Comparison of ENCODE assay signal across 12 cellular contexts in the genomic region with DNA sequence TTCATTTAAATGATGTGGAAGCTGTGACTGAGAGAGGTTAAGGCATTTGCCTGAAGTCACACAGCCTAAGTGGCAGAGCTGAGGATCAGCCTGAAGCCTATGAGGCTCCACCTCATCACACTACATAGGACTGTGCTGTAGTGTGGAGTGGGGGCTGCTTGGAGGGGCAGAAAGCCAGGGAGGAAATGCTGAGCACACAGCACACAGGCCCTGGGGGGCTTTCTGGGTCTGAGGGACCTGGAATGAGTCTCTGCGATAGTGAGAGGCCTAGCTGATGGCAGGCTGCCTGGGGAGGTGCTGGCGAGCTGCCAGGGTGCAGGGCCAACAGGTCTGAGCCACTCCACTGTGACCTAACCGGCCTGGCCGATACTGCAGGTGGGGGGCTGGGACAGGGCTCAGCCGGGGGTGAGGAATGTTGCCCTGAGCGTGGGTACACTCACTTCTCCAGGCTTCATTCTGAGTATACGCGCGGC. TPM values are rescaled to one million over a fixed set of nuclear protein-coding genes. Genes with fewer than 3 reads are reported as not detected.
DNase-seq lines count a peak whose midpoint lies in the region; ATAC-seq and TF ChIP-seq lines count a peak whose summit lies in the region.
"Had no signal": no experiment of that assay in that cellular context is flagged by ENCODE, and none has a peak within 500 bp of the region (broad histone marks: within the 10 kb centered on the region; RNA-seq: fewer than 3 reads in every experiment).

No MANE protein-coding gene starts in this region.

- H2AFZ ChIP-seq in HCT116 (ENCODE audit: low read depth, low read length, poor library complexity, severe bottlenecking), result no peak overlapping the region
- no peak overlapping the region for H2AFZ ChIP-seq in neuronal stem cell (ENCODE audit: low read length)

- H3K79me1 ChIP-seq in neuronal stem cell (ENCODE audit: low read depth, low read length), result no peaks in the 10 kb centered on the region

- no peak overlapping the region for H4K8ac ChIP-seq in neuronal stem cell (ENCODE audit: low read depth, low read length)

- H3K4me2 ChIP-seq in HCT116 (ENCODE audit: low read length) (peak overlapping the region; percentile 28), neuronal stem cell (ENCODE audit: insufficient read depth, low read length, poor library complexity, severe bottlenecking) (no peak overlapping the region)

- in situ Hi-C loops in KBM-7 (cut with MboI; ENCODE audit: low pct_unique_long_range_greater_than_20kb, low sequenced_read_pairs), result no loop called here

- peak overlapping the region; percentile 49 for H2AK5ac ChIP-seq in neuronal stem cell (ENCODE audit: low read depth, low read length)

- no peaks in the 10 kb centered on the region for H3K9me2 ChIP-seq in HCT116 (ENCODE audit: insufficient read depth)

- WGBS in neuronal stem cell (ENCODE audit: extremely low coverage in 2 of 2, insufficient read length in 2 of 2, insufficient replicate concordance in 1 of 2), 2 donors, result no CpG with 5 or more reads among the region's 9 CpGs

- no peaks in the 10 kb centered on the region for H3K79me2 ChIP-seq in HCT116 (ENCODE audit: insufficient read depth, low read length)

- H2BK120ac ChIP-seq in neuronal stem cell (ENCODE audit: low read depth, low read length), result no peak overlapping the region

- peaks cover 16 to 32% of the 10 kb centered on the region in 2 experiments for H3K4me1 ChIP-seq in HCT116 (ENCODE audit: control insufficient read depth in 1 of 2, insufficient read depth in 2 of 2, low read length in 2 of 2)
- H3K4me1 ChIP-seq in neuronal stem cell (ENCODE audit: control insufficient read depth in 2 of 2, insufficient read depth in 1 of 2, low read depth in 1 of 2, low read length in 2 of 2), result peaks cover 0 to 11% of the 10 kb centered on the region in 2 donors

- POLR2A ChIA-PET in HCT116 (lab: Charles Lee), result no interaction called here

- CTCF ChIA-PET in HCT116 (lab: Charles Lee), result no interaction called here

- no peak overlapping the region for H4K91ac ChIP-seq in neuronal stem cell (ENCODE audit: low read depth, low read length, poor library complexity)

- RAD21 ChIA-PET in HCT116 (lab: Charles Lee; ENCODE audit: low non-redundant PET in 1 of 2, low total read pairs in 2 of 2, uncharacterized antibody in 2 of 2, unreplicated experiment in 2 of 2), result no interaction called here

- TF ChIP-seq CTCF in HCT116 (IDR thresholded peaks at IDR 0.05 in 2 of 3, conservative IDR thresholded peaks at IDR 0.05 in 1 of 3; ENCODE audit: borderline replicate concordance in 1 of 3, insufficient read depth in 1 of 3, low read depth in 2 of 3, low read length in 2 of 3), result no peak

- no peak for TF ChIP-seq POLR2A in HCT116 (IDR thresholded peaks at IDR 0.05; ENCODE audit: borderline replicate concordance, extremely low read depth, insufficient read depth, insufficient read length)

- ATAC-seq in HCT116, result no peak
- no peak for ATAC-seq in GM18498 (IDR thresholded peaks at IDR 0.05; ENCODE audit: unreplicated experiment)

- DNase-seq in HCT116 (ENCODE audit: low read depth, low spot score), result no peak
- DNase-seq in RPMI7951 (ENCODE audit: low read depth), result peak; percentile 20
- peak; percentile 96 for DNase-seq in glomerular visceral epithelial cell (ENCODE audit: extremely low spot score)
- no peak for DNase-seq in neuronal stem cell (ENCODE audit: low spot score)
- DNase-seq in NCI-H1694 treated with DMSO at 0.1 percent for 48 hours (lab: John Stamatoyannopoulos, UW), result no peak
- DNase-seq in KBM-7, result no peak
- no peak for DNase-seq in retina
- DNase-seq: MV-4-11, NCI-H82, small intestine, T-helper 1 cell had no signal

- intact Hi-C loops in HCT116 (cut with micrococcal nuclease), result no loop called here

- H3K4ac ChIP-seq in neuronal stem cell (ENCODE audit: low read length), result no peak overlapping the region

- H3K27me3 ChIP-seq in HCT116 (ENCODE audit: insufficient read depth, low read length) (no peaks in the 10 kb centered on the region), neuronal stem cell (ENCODE audit: control insufficient read depth in 3 of 3, insufficient read depth in 3 of 3, low read depth in 1 of 3, low read length in 3 of 3) (peaks cover 0 to 59% (median 20%) of the 10 kb centered on the region in 3 experiments)

- H3K36me3 ChIP-seq in HCT116 (ENCODE audit: control insufficient read depth in 1 of 2, insufficient read depth in 2 of 2, low read length in 2 of 2) (no peaks in the 10 kb centered on the region), neuronal stem cell (replicated peaks in 1 of 2; ENCODE audit: control insufficient read depth in 2 of 2, insufficient read depth in 2 of 2, low read length in 2 of 2) (no peaks in the 10 kb centered on the region)

- peak overlapping the region; percentile 6 for H3K14ac ChIP-seq in neuronal stem cell (ENCODE audit: low read length)

- no peak overlapping the region for H3K4me3 ChIP-seq in HCT116 (replicated peaks in 1 of 2; ENCODE audit: low read depth in 1 of 2, low read length in 2 of 2)
- H3K4me3 ChIP-seq in neuronal stem cell (ENCODE audit: low read length in 2 of 2), result no peak overlapping the region

- peak overlapping the region; percentile 8 for H3K18ac ChIP-seq in neuronal stem cell (ENCODE audit: low read length)

- H3K9me3 ChIP-seq in HCT116 (ENCODE audit: control insufficient read depth in 1 of 2, insufficient read depth in 1 of 2, low read depth in 1 of 2, low read length in 2 of 2) (no peaks in the 10 kb centered on the region), neuronal stem cell (replicated peaks in 1 of 2; ENCODE audit: control insufficient read depth in 2 of 2, insufficient read depth in 1 of 2, low read depth in 1 of 2, low read length in 2 of 2) (no peaks in the 10 kb centered on the region)

- peak overlapping the region; percentile 15 for H2BK15ac ChIP-seq in neuronal stem cell (ENCODE audit: low read length)

- H3K27ac ChIP-seq in HCT116 (ENCODE audit: low read depth, low read length) (no peak overlapping the region), neuronal stem cell (replicated peaks; ENCODE audit: low read length) (no peak overlapping the region)

- no peak overlapping the region for H2BK5ac ChIP-seq in neuronal stem cell (ENCODE audit: low read length)

- H3K9ac ChIP-seq in HCT116 (ENCODE audit: low read length) (no peak overlapping the region), neuronal stem cell (ENCODE audit: low read depth, low read length, poor library complexity) (no peak overlapping the region)

- peak overlapping the region; percentile 43 for H2BK12ac ChIP-seq in neuronal stem cell (ENCODE audit: low read length)

- no peak overlapping the region for H3K23ac ChIP-seq in neuronal stem cell (ENCODE audit: low read depth, low read length, poor library complexity)

- no peaks in the 10 kb centered on the region for H4K20me1 ChIP-seq in HCT116 (ENCODE audit: insufficient read depth)

- no TSS peak for BruUV-seq in HCT116 (replicated peaks; lab: Mats Ljungman, UMichigan)

- no peak for TF ChIP-seq RAD21 in HCT116 (IDR thresholded peaks at IDR 0.05; ENCODE audit: low read depth)

TF ChIP-seq in HCT116, 20 proteins besides CTCF, POLR2A, EP300 and RAD21 (continues in another document):
- TF ChIP-seq POLR2AphosphoS5 (IDR thresholded peaks at IDR 0.05; ENCODE audit: low read depth, low read length), result no peak
- no peak for TF ChIP-seq EZH2 (IDR thresholded peaks at IDR 0.05)
- no peak for TF ChIP-seq YY1 (IDR thresholded peaks at IDR 0.05; ENCODE audit: extremely low read depth, insufficient replicate concordance, low read depth, low read length)
- no peak for TF ChIP-seq EZH2phosphoT487 (IDR thresholded peaks at IDR 0.05; ENCODE audit: borderline replicate concordance)
- TF ChIP-seq TCF7L2 (IDR thresholded peaks at IDR 0.05; ENCODE audit: borderline replicate concordance, extremely low read depth, insufficient read depth, insufficient read length), result no peak
- no peak for TF ChIP-seq SP1 (IDR thresholded peaks at IDR 0.05; ENCODE audit: low read depth)
- TF ChIP-seq, protein P1, sequence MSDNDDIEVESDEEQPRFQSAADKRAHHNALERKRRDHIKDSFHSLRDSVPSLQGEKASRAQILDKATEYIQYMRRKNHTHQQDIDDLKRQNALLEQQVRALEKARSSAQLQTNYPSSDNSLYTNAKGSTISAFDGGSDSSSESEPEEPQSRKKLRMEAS (IDR thresholded peaks at IDR 0.05), result no peak
- no peak for TF ChIP-seq SIN3A (IDR thresholded peaks at IDR 0.05; ENCODE audit: low read depth)
- TF ChIP-seq, protein P2, sequence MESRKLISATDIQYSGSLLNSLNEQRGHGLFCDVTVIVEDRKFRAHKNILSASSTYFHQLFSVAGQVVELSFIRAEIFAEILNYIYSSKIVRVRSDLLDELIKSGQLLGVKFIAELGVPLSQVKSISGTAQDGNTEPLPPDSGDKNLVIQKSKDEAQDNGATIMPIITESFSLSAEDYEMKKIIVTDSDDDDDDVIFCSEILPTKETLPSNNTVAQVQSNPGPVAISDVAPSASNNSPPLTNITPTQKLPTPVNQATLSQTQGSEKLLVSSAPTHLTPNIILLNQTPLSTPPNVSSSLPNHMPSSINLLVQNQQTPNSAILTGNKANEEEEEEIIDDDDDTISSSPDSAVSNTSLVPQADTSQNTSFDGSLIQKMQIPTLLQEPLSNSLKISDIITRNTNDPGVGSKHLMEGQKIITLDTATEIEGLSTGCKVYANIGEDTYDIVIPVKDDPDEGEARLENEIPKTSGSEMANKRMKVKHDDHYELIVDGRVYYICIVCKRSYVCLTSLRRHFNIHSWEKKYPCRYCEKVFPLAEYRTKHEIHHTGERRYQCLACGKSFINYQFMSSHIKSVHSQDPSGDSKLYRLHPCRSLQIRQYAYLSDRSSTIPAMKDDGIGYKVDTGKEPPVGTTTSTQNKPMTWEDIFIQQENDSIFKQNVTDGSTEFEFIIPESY (IDR thresholded peaks at IDR 0.05; ENCODE audit: extremely low read depth, insufficient replicate concordance, low read length), result no peak
- no peak for TF ChIP-seq ELF1 (IDR thresholded peaks at IDR 0.05; ENCODE audit: borderline replicate concordance, low read depth)
- TF ChIP-seq SRF (IDR thresholded peaks at IDR 0.05; ENCODE audit: low read depth), result no peak
- TF ChIP-seq JUND (IDR thresholded peaks at IDR 0.05), result no peak
- no peak for TF ChIP-seq EGR1 (IDR thresholded peaks at IDR 0.05; ENCODE audit: low read depth)
- no peak for TF ChIP-seq ZFX (IDR thresholded peaks at IDR 0.05)
- TF ChIP-seq FOSL1 (IDR thresholded peaks at IDR 0.05; ENCODE audit: low read depth), result no peak

RNA-seq across cellular contexts. Expression of a gene that starts 2.2 kb away (rescaled TPM):
- total RNA-seq in HCT116 (2021; ENCODE audit: unreplicated experiment), result 3.4 TPM
- polyA plus RNA-seq in HCT116 (2012), result 3.8 and 4.6 TPM in 2 replicates
- total RNA-seq in RPMI7951 (2014; rRNA removed; shearing (Covaris generic)), result 0.10 TPM in 1 of 2 replicates, not detected in the other
- polyA plus RNA-seq in neuronal stem cell (2013, experiment 1 of 2), result 0.04 TPM
- not detected for polyA plus RNA-seq in neuronal stem cell (2013, experiment 2 of 2)

RNA-seq across cellular contexts. Expression of a gene that starts 18.4 kb away (rescaled TPM):
- not detected for total RNA-seq in HCT116 (2021; ENCODE audit: unreplicated experiment)
- not detected in 2 replicates for polyA plus RNA-seq in HCT116 (2012)
- total RNA-seq in RPMI7951 (2014; rRNA removed; shearing (Covaris generic)), result not detected in 2 replicates
- polyA plus RNA-seq in neuronal stem cell (2013, experiment 1 of 2), result not detected
- not detected for polyA plus RNA-seq in neuronal stem cell (2013, experiment 2 of 2)
- polyA plus RNA-seq: small intestine had no signal

Comparison
In these comparisons a context has a peak if more than half of its experiments do, and no peak if none do; other contexts are left out.
1. DNase-seq: peak in RPMI7951 (single experiment) and glomerular visceral epithelial cell (single experiment); none in HCT116 (single experiment), neuronal stem cell (single experiment), NCI-H1694 treated with DMSO at 0.1 percent for 48 hours (single experiment), KBM-7 (single experiment) and retina (single experiment).